ENCODE assay signal across 19 cellular contexts in genomic region chrX:18664947-18665346, GRCh38. TPM values are rescaled to one million over a fixed set of nuclear protein-coding genes. Genes with fewer than 3 reads are reported as not detected.
"Had no signal": no experiment of that assay in that cellular context is flagged by ENCODE, and none has a peak within 500 bp of the region (broad histone marks: within the 10 kb centered on the region; RNA-seq: fewer than 3 reads in every experiment).

No MANE protein-coding gene starts in this region.

- H3K9me3 Mint-ChIP-seq: activated CD4-positive, alpha-beta memory T cell treated with anti-CD3 and anti-CD28 coated beads, Interleukin-2, amount 10 ng/mL, durations not matched to agents 7 days and 5 days; activated T-cell treated with anti-CD3 and anti-CD28 coated beads, Interleukin-2, amount 50 U/mL, for 4 hours; memory B cell had no signal

- H3K4me1 ChIP-seq: left lung, thyroid gland had no signal

- H3K36me3 Mint-ChIP-seq: memory B cell; naive thymus-derived CD8-positive, alpha-beta T cell had no signal

- H3K27ac ChIP-seq: left lung, thyroid gland had no signal

- H3K36me3 ChIP-seq: left lung, thyroid gland had no signal

- H3K27me3 Mint-ChIP-seq: activated CD4-positive, alpha-beta memory T cell treated with anti-CD3 and anti-CD28 coated beads, Interleukin-2, amount 10 ng/mL, durations not matched to agents 7 days and 5 days; naive thymus-derived CD8-positive, alpha-beta T cell had no signal

- ATAC-seq: activated T-cell treated with anti-CD3 and anti-CD28 coated beads, Interleukin-2, amount 50 U/mL, for 4 hours; left lung; naive thymus-derived CD8-positive, alpha-beta T cell; stimulated activated naive B cell treated with anti-CD40 and anti-IgM and Interleukin-4, amounts not matched to agents 10 μg/mL and 1 μg/mL and 100 μg/mL, for 72 hours had no signal

- H3K9me3 ChIP-seq: left lung, thyroid gland had no signal

- H3K27me3 ChIP-seq: left lung, thyroid gland had no signal

- H3K27ac Mint-ChIP-seq: activated CD4-positive, alpha-beta memory T cell treated with anti-CD3 and anti-CD28 coated beads, Interleukin-2, amount 10 ng/mL, durations not matched to agents 7 days and 5 days; memory B cell; naive thymus-derived CD8-positive, alpha-beta T cell; stimulated activated naive B cell treated with anti-CD40 and anti-IgM and Interleukin-4, amounts not matched to agents 10 μg/mL and 1 μg/mL and 100 μg/mL, for 72 hours had no signal

- H3K4me3 ChIP-seq: left lung, thyroid gland had no signal

- DNase-seq: activated CD4-positive, alpha-beta memory T cell treated with anti-CD3 and anti-CD28 coated beads, Interleukin-2, amount 10 ng/mL, durations not matched to agents 7 days and 5 days; activated CD4-positive, alpha-beta T cell treated with anti-CD3 and anti-CD28 coated beads for 4 hours; activated effector memory CD4-positive, alpha-beta T cell treated with Interleukin-2 at 50 U/mL for 16 hours; activated naive CD4-positive, alpha-beta T cell treated with anti-CD3 and anti-CD28 coated beads, Interleukin-2, amount 50 U/mL, for 16 hours; activated T-cell treated with anti-CD3 and anti-CD28 coated beads, Interleukin-2, amount 50 U/mL, for 4 hours; kidney; left lung; naive thymus-derived CD8-positive, alpha-beta T cell; posterior cingulate gyrus; retina; stimulated activated CD4-positive, alpha-beta T cell treated with anti-CD3 and anti-CD28 coated beads, Interleukin-4, amount 100 ng/mL, for 1 hour; stimulated activated naive B cell treated with anti-CD40 and anti-IgM and Interleukin-4, amounts not matched to agents 10 μg/mL and 1 μg/mL and 100 μg/mL, for 72 hours; thyroid gland had no signal

- H3K4me3 Mint-ChIP-seq: activated CD4-positive, alpha-beta memory T cell treated with anti-CD3 and anti-CD28 coated beads, Interleukin-2, amount 10 ng/mL, durations not matched to agents 7 days and 5 days; activated T-cell treated with anti-CD3 and anti-CD28 coated beads, Interleukin-2, amount 50 U/mL, for 4 hours; memory B cell; naive thymus-derived CD8-positive, alpha-beta T cell; stimulated activated naive B cell treated with anti-CD40 and anti-IgM and Interleukin-4, amounts not matched to agents 10 μg/mL and 1 μg/mL and 100 μg/mL, for 72 hours had no signal

RNA-seq across cellular contexts. Expression of gene RS1, which starts 7.0 kb away (rescaled TPM):
- total RNA-seq: activated CD4-positive, alpha-beta memory T cell treated with anti-CD3 and anti-CD28 coated beads, Interleukin-2, amount 10 ng/mL, durations not matched to agents 7 days and 5 days; activated T-cell treated with anti-CD3 and anti-CD28 coated beads, Interleukin-2, amount 50 U/mL, for 4 hours; astrocyte; dermis microvascular lymphatic vessel endothelial cell; epithelial cell of proximal tubule; mucosa of gallbladder; naive thymus-derived CD8-positive, alpha-beta T cell; urinary bladder had no signal

RNA-seq across cellular contexts. Expression of gene PPEF1, which starts 42.5 kb away (rescaled TPM):
- total RNA-seq: activated CD4-positive, alpha-beta memory T cell treated with anti-CD3 and anti-CD28 coated beads, Interleukin-2, amount 10 ng/mL, durations not matched to agents 7 days and 5 days; astrocyte; dermis microvascular lymphatic vessel endothelial cell; epithelial cell of proximal tubule; mucosa of gallbladder had no signal
